In genomic region chr14:79856357-79856756, GRCh38 we compare ENCODE assay signal across 20 cellular contexts.
DNase-seq lines count a peak whose midpoint lies in the region; ATAC-seq, FAIRE-seq and TF ChIP-seq lines count a peak whose summit lies in the region.
"Had no signal": no experiment of that assay in that cellular context is flagged by ENCODE, and none has a peak within 500 bp of the region (broad histone marks: within the 10 kb centered on the region; RNA-seq: fewer than 3 reads in every experiment).

No MANE protein-coding gene starts in this region.

- H3K27me3 ChIP-seq in right atrium auricular region (no peaks in the 10 kb centered on the region), astrocyte (ENCODE audit: insufficient read depth, low read length) (no peaks in the 10 kb centered on the region), left ventricle myocardium inferior (ENCODE audit: low read depth) (no peaks in the 10 kb centered on the region), body of pancreas (no peaks in the 10 kb centered on the region)

- H3K4me3 ChIP-seq in right atrium auricular region (no peak overlapping the region), astrocyte (ENCODE audit: insufficient read depth, low read depth, low read length) (no peak overlapping the region), left ventricle myocardium inferior (no peak overlapping the region), body of pancreas (no peak overlapping the region)
- H3K4me3 ChIP-seq: GM12878, GM23338 had no signal

- no peak overlapping the region for H3K9ac ChIP-seq in astrocyte (ENCODE audit: low read length)

- H3K4me1 ChIP-seq in right atrium auricular region: no peaks in the 10 kb centered on the region
- H3K4me1 ChIP-seq in astrocyte (ENCODE audit: insufficient read depth, low read length): no peaks in the 10 kb centered on the region
- no peaks in the 10 kb centered on the region for H3K4me1 ChIP-seq in left ventricle myocardium inferior
- no peaks in the 10 kb centered on the region for H3K4me1 ChIP-seq in body of pancreas

- H3K27ac Mint-ChIP-seq in astrocyte (ENCODE audit: unreplicated experiment): no peak overlapping the region
- no peak overlapping the region for H3K27ac Mint-ChIP-seq in T-helper 17 cell
- H3K27ac Mint-ChIP-seq: CD14-positive monocyte, GM23338 had no signal

- peaks cover 3% of the 10 kb centered on the region for H3K4me1 Mint-ChIP-seq in astrocyte (ENCODE audit: low read depth, unreplicated experiment)
- no peaks in the 10 kb centered on the region for H3K4me1 Mint-ChIP-seq in T-helper 17 cell
- H3K4me1 Mint-ChIP-seq: CD14-positive monocyte had no signal

- H3K27me3 Mint-ChIP-seq in astrocyte (ENCODE audit: low read depth, unreplicated experiment) (no peaks in the 10 kb centered on the region), T-helper 17 cell (no peaks in the 10 kb centered on the region)

- H3K27ac ChIP-seq in right atrium auricular region (no peak overlapping the region), astrocyte (ENCODE audit: low read depth, low read length) (no peak overlapping the region), left ventricle myocardium inferior (replicated peaks) (peak overlapping the region; percentile 23), body of pancreas (no peak overlapping the region)
- H3K27ac ChIP-seq: 22Rv1 had no signal

- intact Hi-C loops in Right ventricle myocardium inferior (cut with DNase I) (no loop called here), left ventricle myocardium inferior (cut with micrococcal nuclease) (no loop called here), body of pancreas (cut with DNase I) (no loop called here)

- peak; percentile 42 for ATAC-seq in Right ventricle myocardium inferior
- ATAC-seq in GM18502 (IDR thresholded peaks at IDR 0.05; ENCODE audit: poor library complexity, unreplicated experiment): no peak
- no peak for ATAC-seq in T-helper 17 cell
- ATAC-seq in body of pancreas: no peak
- ATAC-seq: GM12878, GM23338 had no signal

- no peaks in the 10 kb centered on the region for H3K36me3 ChIP-seq in right atrium auricular region
- H3K36me3 ChIP-seq in astrocyte (ENCODE audit: insufficient read depth, low read length): no peaks in the 10 kb centered on the region
- no peaks in the 10 kb centered on the region for H3K36me3 ChIP-seq in left ventricle myocardium inferior
- no peaks in the 10 kb centered on the region for H3K36me3 ChIP-seq in body of pancreas (replicated peaks in 1 of 2; ENCODE audit: insufficient read depth in 1 of 2, low read depth in 2 of 2)

- peaks cover 1% of the 10 kb centered on the region for H3K36me3 Mint-ChIP-seq in astrocyte (ENCODE audit: low read depth, unreplicated experiment)
- H3K36me3 Mint-ChIP-seq in T-helper 17 cell (ENCODE audit: low read depth): no peaks in the 10 kb centered on the region
- H3K36me3 Mint-ChIP-seq: CD14-positive monocyte had no signal

- H3K79me2 ChIP-seq in astrocyte (ENCODE audit: insufficient read depth, low read length): no peaks in the 10 kb centered on the region

- H4K20me1 ChIP-seq in astrocyte (ENCODE audit: insufficient read depth, low read length): no peaks in the 10 kb centered on the region

- no peak for DNase-seq in Right ventricle myocardium inferior (ENCODE audit: missing footprints)
- DNase-seq in right atrium auricular region (ENCODE audit: low spot score): no peak
- peak; percentile 45 for DNase-seq in astrocyte (ENCODE audit: low read depth)
- no peak for DNase-seq in left ventricle myocardium inferior
- no peak for DNase-seq in NCI-H2107 treated with DMSO at 0.1 percent for 48 hours (lab: John Stamatoyannopoulos, UW; ENCODE audit: unreplicated experiment)
- no peak for DNase-seq in T-helper 17 cell
- no peak for DNase-seq in body of pancreas
- DNase-seq: COR-L47, KBM-7, NCI-H1105, NCI-H187, NCI-H2171, NCI-H510A, SIG-M5 had no signal

- 80 to 82% methylated on average over 1 of the region's 1 CpG for WGBS in body of pancreas, 2 donors

- H3K4me2 ChIP-seq in astrocyte (ENCODE audit: low read length): no peak overlapping the region
- H3K4me2 ChIP-seq: GM23338 had no signal

- no peaks in the 10 kb centered on the region for H3K9me3 Mint-ChIP-seq in astrocyte (ENCODE audit: unreplicated experiment)
- H3K9me3 Mint-ChIP-seq: GM23338 had no signal

- TF ChIP-seq CTCF in right atrium auricular region (IDR thresholded peaks at IDR 0.05): no peak
- no peak for TF ChIP-seq CTCF in astrocyte (IDR thresholded peaks at IDR 0.05; ENCODE audit: insufficient read depth, low read depth, low read length)
- TF ChIP-seq CTCF in left ventricle myocardium inferior (IDR thresholded peaks at IDR 0.05; ENCODE audit: borderline replicate concordance): no peak
- TF ChIP-seq CTCF in body of pancreas (IDR thresholded peaks at IDR 0.05): no peak

- no peak for FAIRE-seq in astrocyte (lab: Jason Lieb, UNC)
- FAIRE-seq: GM12878, RCC 7860 had no signal

- no peaks in the 10 kb centered on the region for H3K9me3 ChIP-seq in right atrium auricular region
- no peaks in the 10 kb centered on the region for H3K9me3 ChIP-seq in astrocyte (ENCODE audit: insufficient read depth, low read depth, low read length)
- no peaks in the 10 kb centered on the region for H3K9me3 ChIP-seq in left ventricle myocardium inferior (replicated peaks)
- H3K9me3 ChIP-seq in T-helper 17 cell (ENCODE audit: control insufficient read depth, low read length, poor library complexity, severe bottlenecking): no peaks in the 10 kb centered on the region
- no peaks in the 10 kb centered on the region for H3K9me3 ChIP-seq in body of pancreas

- no peak for TF ChIP-seq POLR2A in body of pancreas (IDR thresholded peaks at IDR 0.05)

- H2AFZ ChIP-seq in astrocyte (ENCODE audit: low read depth, low read length): no peak overlapping the region
- H2AFZ ChIP-seq: GM23338 had no signal

- H3K4me3 Mint-ChIP-seq in astrocyte (ENCODE audit: unreplicated experiment): no peak overlapping the region
- H3K4me3 Mint-ChIP-seq in T-helper 17 cell: no peak overlapping the region
- H3K4me3 Mint-ChIP-seq: CD14-positive monocyte, GM23338 had no signal
